9 cellular contexts compared by ENCODE assay signal in genomic region chr21:33069994-33070811, GRCh38. TPM values are rescaled to one million over a fixed set of nuclear protein-coding genes. Genes with fewer than 3 reads are reported as not detected.
DNase-seq lines count a peak whose midpoint lies in the region; ATAC-seq and TF ChIP-seq lines count a peak whose summit lies in the region.
"Had no signal": no experiment of that assay in that cellular context is flagged by ENCODE, and none has a peak within 500 bp of the region (broad histone marks: within the 10 kb centered on the region; RNA-seq: fewer than 3 reads in every experiment).

Gene OLIG1 (plus strand): TSS chr21:33070141. CDS start chr21:33070247, 106 bp downstream.

- CTCF ChIA-PET in Caco-2 (lab: Charles Lee), result no interaction called here

- H3K27ac Mint-ChIP-seq in Caco-2 (ENCODE audit: unreplicated experiment), result no peak within 1 kb of the TSS

- TF ChIP-seq CTCF in Caco-2 (IDR thresholded peaks at IDR 0.05; ENCODE audit: insufficient read depth in 1 of 2, low read depth in 1 of 2, low read length in 1 of 2, severe bottlenecking in 1 of 2, unreplicated experiment in 1 of 2), result no peak
- no peak for TF ChIP-seq CTCF in HL-60 (IDR thresholded peaks at IDR 0.05; ENCODE audit: insufficient read depth, low read length)
- TF ChIP-seq CTCF in left lung (IDR thresholded peaks at IDR 0.05), result no peak

- H3K9me3 Mint-ChIP-seq in Caco-2 (ENCODE audit: unreplicated experiment), result no peaks in the 10 kb centered on the region

- H3K27me3 ChIP-seq in Caco-2 (replicated peaks; ENCODE audit: control insufficient read depth, insufficient read depth, low read length) (no peaks in the 10 kb centered on the region; the same call in 1 of the 2 replicates), HL-60 (ENCODE audit: insufficient read depth, poor library complexity, severe bottlenecking) (no peaks in the 10 kb centered on the region), left lung (peaks cover 71 to 93% of the 10 kb centered on the region in 2 donors)

- DNase-seq in Caco-2 (no peak), HL-60 (ENCODE audit: low read depth in 1 of 2, low spot score in 1 of 2) (peak; percentile 82 to 88), SKM-1 treated with dmso at 0.1 percent for 144 hours (lab: John Stamatoyannopoulos, UW; ENCODE audit: unreplicated experiment) (peak; percentile 76), cerebellar cortex (ENCODE audit: low spot score) (peak; percentile 36), left lung (peak; percentile 58 to 94), RKO (ENCODE audit: low spot score) (no peak)
- DNase-seq in stimulated activated CD4-positive, alpha-beta T cell treated with anti-CD3 and anti-CD28 coated beads, Interleukin-4, amount 100 ng/mL, for 48 hours (ENCODE audit: low read depth in 2 of 2), result peak; percentile 37 to 45

- peaks cover 23% of the 10 kb centered on the region for H3K27me3 Mint-ChIP-seq in Caco-2 (ENCODE audit: insufficient read depth, unreplicated experiment)

- ATAC-seq in left lung, result peak; percentile 90
- ATAC-seq in HG03439 (IDR thresholded peaks at IDR 0.05; ENCODE audit: unreplicated experiment), result no peak
- ATAC-seq: HCT116 had no signal

- no peaks in the 10 kb centered on the region for H3K36me3 Mint-ChIP-seq in Caco-2 (ENCODE audit: insufficient read depth, unreplicated experiment)

- H3K4me3 Mint-ChIP-seq in Caco-2 (ENCODE audit: unreplicated experiment), result peak within 1 kb of the TSS; percentile 74

- H3K4me3 ChIP-seq in Caco-2 (ENCODE audit: low read depth, low read length), result peak within 1 kb of the TSS; percentile 17
- H3K4me3 ChIP-seq in HL-60 (replicated peaks; ENCODE audit: insufficient read depth, low read length), result peak within 1 kb of the TSS; percentile 64
- H3K4me3 ChIP-seq in left lung, result peak within 1 kb of the TSS; percentile 15 to 50

- intact Hi-C loops in Caco-2 (cut with micrococcal nuclease; ENCODE audit: unreplicated experiment) (loop anchor here (5.0 kb wide), 1 partner anchor 78 kb away; no protein-coding TSS in a partner anchor), left lung (cut with DNase I) (no loop called here)

- POLR2A ChIA-PET in Caco-2 (lab: Charles Lee), result no interaction called here

- H3K27ac ChIP-seq in HL-60 (replicated peaks) (peak within 1 kb of the TSS; percentile 78), left lung (peak within 1 kb of the TSS in 1 of 2 donors; percentile 47)

- H3K9me3 ChIP-seq in Caco-2 (peaks cover 6% of the 10 kb centered on the region; the same call in 1 of the 2 replicates), left lung (no peaks in the 10 kb centered on the region)

- H3K4me1 Mint-ChIP-seq in Caco-2 (ENCODE audit: low read depth, unreplicated experiment), result no peaks in the 10 kb centered on the region

- H3K36me3 ChIP-seq in Caco-2 (ENCODE audit: control insufficient read depth, insufficient read depth, low read length), result no peaks in the 10 kb centered on the region
- no peaks in the 10 kb centered on the region for H3K36me3 ChIP-seq in left lung

- no TSS peak for BruUV-seq in Caco-2 (replicated peaks; lab: Mats Ljungman, UMichigan)

- peaks cover 3% of the 10 kb centered on the region; the same call in 1 of the 2 replicates for H3K4me1 ChIP-seq in Caco-2
- peaks cover 7 to 58% of the 10 kb centered on the region in 2 donors for H3K4me1 ChIP-seq in left lung

RNA-seq across cellular contexts. Expression of gene OLIG1, which starts in this region (rescaled TPM):
- total RNA-seq in Caco-2 (2022) (not detected in 2 replicates), left lung (1 to 10 TPM; 1.6 to 4.2 TPM)

Comparison
In these comparisons a context has a peak if more than half of its experiments do, and no peak if none do; other contexts are left out.
1. DNase-seq: peak in HL-60 (2 of 2), SKM-1 treated with dmso at 0.1 percent for 144 hours (single experiment), cerebellar cortex (single experiment), left lung (2 of 2) and stimulated activated CD4-positive, alpha-beta T cell treated with anti-CD3 and anti-CD28 coated beads, Interleukin-4, amount 100 ng/mL, for 48 hours (2 of 2); none in Caco-2 (0 of 2) and RKO (single experiment).
2. Peak in every context shown above with its lines, with median percentiles within 50 percentile points of each other: H3K4me3 ChIP-seq.